ENCODE assay signal across 22 cellular contexts in the genomic region with DNA sequence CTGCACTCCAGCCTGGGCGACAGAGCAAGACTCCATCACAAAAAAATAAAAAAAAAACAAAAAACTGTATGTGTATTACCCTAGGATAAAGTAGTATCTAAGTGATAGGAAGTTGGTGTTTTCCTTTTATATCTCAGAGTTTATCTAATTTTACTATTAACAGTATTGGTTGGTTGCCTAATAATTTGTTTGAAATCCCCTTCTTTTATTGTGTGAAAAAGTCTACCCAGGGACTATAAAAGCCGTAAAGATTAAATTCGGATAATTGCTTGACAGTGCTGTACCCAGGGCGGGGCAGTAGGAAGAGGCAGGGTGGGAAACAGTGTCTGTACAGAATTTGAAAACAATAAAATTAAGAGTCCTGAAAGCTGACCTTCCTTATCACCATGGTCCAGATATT.
DNase-seq lines count a peak whose midpoint lies in the region; ATAC-seq and TF ChIP-seq lines count a peak whose summit lies in the region.
"Had no signal": no experiment of that assay in that cellular context is flagged by ENCODE, and none has a peak within 500 bp of the region (broad histone marks: within the 10 kb centered on the region; RNA-seq: fewer than 3 reads in every experiment).

No MANE protein-coding gene starts in this region.

- H3K4me3 Mint-ChIP-seq in mesothelial cell of epicardium: no peak overlapping the region
- H3K4me3 Mint-ChIP-seq: CD14-positive monocyte; CD4-positive, alpha-beta T cell; CD8-positive, alpha-beta memory T cell had no signal

- no peak for TF ChIP-seq CTCF in HEK293 (tag by site-specific recombination; IDR thresholded peaks at IDR 0.05)
- no peak for TF ChIP-seq CTCF in VCaP (conservative IDR thresholded peaks at IDR 0.05)
- no peak for TF ChIP-seq CTCF in mesothelial cell of epicardium (IDR thresholded peaks at IDR 0.05; ENCODE audit: unreplicated experiment)

- H3K27ac Mint-ChIP-seq in mesothelial cell of epicardium: peak overlapping the region; percentile 61
- H3K27ac Mint-ChIP-seq: CD14-positive monocyte; CD4-positive, alpha-beta T cell; CD8-positive, alpha-beta memory T cell had no signal

- no peaks in the 10 kb centered on the region for H3K36me3 Mint-ChIP-seq in mesothelial cell of epicardium
- H3K36me3 Mint-ChIP-seq: CD14-positive monocyte; CD8-positive, alpha-beta memory T cell had no signal

- no peaks in the 10 kb centered on the region for H3K36me3 ChIP-seq in HEK293 (ENCODE audit: control insufficient read depth in 2 of 2, insufficient read depth in 1 of 2, low read length in 2 of 2)
- H3K36me3 ChIP-seq: BE2C; BLaER1 treated with 17β-estradiol and CSF1 and Interleukin-3, amounts not matched to agents 10 nM and 100 nM had no signal

- CTCF ChIA-PET in HEK293 (lab: Yijun Ruan, JAX): interaction anchor here (1.3 kb wide), 1 partner anchor 19 kb away, joined by 5 read pairs; no protein-coding TSS in a partner anchor

- H3K27me3 Mint-ChIP-seq in mesothelial cell of epicardium (ENCODE audit: low read depth): no peaks in the 10 kb centered on the region
- H3K27me3 Mint-ChIP-seq: CD4-positive, alpha-beta T cell had no signal

- POLR2A ChIA-PET in HEK293 (lab: Yijun Ruan, JAX): no interaction called here

- no peaks in the 10 kb centered on the region for H3K9me3 ChIP-seq in HEK293 (ENCODE audit: control insufficient read depth, insufficient read depth, low read depth, low read length)
- H3K9me3 ChIP-seq: A549; BE2C; BLaER1 treated with 17β-estradiol and CSF1 and Interleukin-3, amounts not matched to agents 10 nM and 100 nM had no signal

- no peak overlapping the region for H3K27ac ChIP-seq in HEK293 (ENCODE audit: extremely low read depth, low read depth, low read length)
- peak overlapping the region; percentile 96 for H3K27ac ChIP-seq in VCaP
- H3K27ac ChIP-seq: A549; BLaER1 treated with 17β-estradiol and CSF1 and Interleukin-3, amounts not matched to agents 10 nM and 100 nM; GM23248 had no signal

- ATAC-seq in HG02588 (IDR thresholded peaks at IDR 0.05; ENCODE audit: unreplicated experiment) (no peak), HG02759 (IDR thresholded peaks at IDR 0.05; ENCODE audit: unreplicated experiment) (no peak)
- ATAC-seq: A549 had no signal

- no peaks in the 10 kb centered on the region for H3K9me3 Mint-ChIP-seq in mesothelial cell of epicardium
- H3K9me3 Mint-ChIP-seq: CD14-positive monocyte; CD4-positive, alpha-beta T cell; CD8-positive, alpha-beta memory T cell had no signal

- DNase-seq in mesothelial cell of epicardium (ENCODE audit: low spot score in 2 of 2, unreplicated experiment in 2 of 2) (no peak), superior temporal gyrus (ENCODE audit: extremely low spot score) (peak; percentile 41), NAMALWA (ENCODE audit: low spot score) (no peak)
- DNase-seq: 8988T; ACHN; AML-193; BE2C; CD4-positive, alpha-beta T cell; CD8-positive, alpha-beta memory T cell; DMS 273 treated with DMSO at 0.1 percent for 48 hours; DMS79; GF-D8; GM23248; H7; HCEC 1CT had no signal

- H3K4me1 Mint-ChIP-seq in mesothelial cell of epicardium: peaks cover 42% of the 10 kb centered on the region
- H3K4me1 Mint-ChIP-seq: CD14-positive monocyte; CD8-positive, alpha-beta memory T cell had no signal

- H3K4me1 ChIP-seq in HEK293 (ENCODE audit: control insufficient read depth, insufficient read depth, low read length): peaks cover 38% of the 10 kb centered on the region
- H3K4me1 ChIP-seq: BE2C had no signal

- no peak overlapping the region for H3K4me3 ChIP-seq in HEK293 (ENCODE audit: low read depth, low read length)
- H3K4me3 ChIP-seq: A549; BLaER1 treated with 17β-estradiol and CSF1 and Interleukin-3, amounts not matched to agents 10 nM and 100 nM; GM23248 had no signal

TF ChIP-seq in HEK293, 187 proteins besides CTCF, POLR2A, EP300 and RAD21:
- TF ChIP-seq ZNF341 (tag by site-specific recombination; IDR thresholded peaks at IDR 0.05; ENCODE audit: low read depth): no peak
- TF ChIP-seq, protein P1, sequence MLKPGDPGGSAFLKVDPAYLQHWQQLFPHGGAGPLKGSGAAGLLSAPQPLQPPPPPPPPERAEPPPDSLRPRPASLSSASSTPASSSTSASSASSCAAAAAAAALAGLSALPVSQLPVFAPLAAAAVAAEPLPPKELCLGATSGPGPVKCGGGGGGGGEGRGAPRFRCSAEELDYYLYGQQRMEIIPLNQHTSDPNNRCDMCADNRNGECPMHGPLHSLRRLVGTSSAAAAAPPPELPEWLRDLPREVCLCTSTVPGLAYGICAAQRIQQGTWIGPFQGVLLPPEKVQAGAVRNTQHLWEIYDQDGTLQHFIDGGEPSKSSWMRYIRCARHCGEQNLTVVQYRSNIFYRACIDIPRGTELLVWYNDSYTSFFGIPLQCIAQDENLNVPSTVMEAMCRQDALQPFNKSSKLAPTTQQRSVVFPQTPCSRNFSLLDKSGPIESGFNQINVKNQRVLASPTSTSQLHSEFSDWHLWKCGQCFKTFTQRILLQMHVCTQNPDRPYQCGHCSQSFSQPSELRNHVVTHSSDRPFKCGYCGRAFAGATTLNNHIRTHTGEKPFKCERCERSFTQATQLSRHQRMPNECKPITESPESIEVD (tag by site-specific recombination; IDR thresholded peaks at IDR 0.05): peak; percentile 80
- TF ChIP-seq, protein P2, sequence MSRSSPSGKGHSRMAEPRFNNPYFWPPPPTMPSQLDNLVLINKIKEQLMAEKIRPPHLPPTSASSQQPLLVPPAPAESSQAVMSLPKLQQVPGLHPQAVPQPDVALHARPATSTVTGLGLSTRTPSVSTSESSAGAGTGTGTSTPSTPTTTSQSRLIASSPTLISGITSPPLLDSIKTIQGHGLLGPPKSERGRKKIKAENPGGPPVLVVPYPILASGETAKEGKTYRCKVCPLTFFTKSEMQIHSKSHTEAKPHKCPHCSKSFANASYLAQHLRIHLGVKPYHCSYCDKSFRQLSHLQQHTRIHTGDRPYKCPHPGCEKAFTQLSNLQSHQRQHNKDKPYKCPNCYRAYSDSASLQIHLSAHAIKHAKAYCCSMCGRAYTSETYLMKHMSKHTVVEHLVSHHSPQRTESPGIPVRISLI (tag by site-specific recombination; IDR thresholded peaks at IDR 0.05): peak; percentile 73; the same call in 1 of the 2 replicates
- TF ChIP-seq ZNF600 (tag by site-specific recombination; IDR thresholded peaks at IDR 0.05): peak; percentile 50; the same call in 1 of the 2 replicates
- no peak for TF ChIP-seq ZBTB1 (tag by site-specific recombination; IDR thresholded peaks at IDR 0.05)
- peak; percentile 85; the same call in 1 of the 2 replicates for TF ChIP-seq MZF1 (tag by site-specific recombination; IDR thresholded peaks at IDR 0.05; ENCODE audit: borderline replicate concordance)
